39 cellular contexts compared by ENCODE assay signal in genomic region chr4:140483445-140483844, GRCh38. TPM values are rescaled to one million over a fixed set of nuclear protein-coding genes. Genes with fewer than 3 reads are reported as not detected.
"Had no signal": no experiment of that assay in that cellular context is flagged by ENCODE, and none has a peak within 500 bp of the region (broad histone marks: within the 10 kb centered on the region; RNA-seq: fewer than 3 reads in every experiment).

No MANE protein-coding gene starts in this region.

- H3K36me3 ChIP-seq: MG63 had no signal

- H3K4me3 ChIP-seq: MG63 had no signal

- H3K27me3 ChIP-seq: MG63 had no signal

- DNase-seq: Kasumi-1, MG63, MM.1S, MV-4-11, NCI-H1048, NCI-H1092, NCI-H1092 treated with DMSO at 0.1 percent for 48 hours, NCI-H1105, NCI-H1105 treated with DMSO at 0.1 percent for 48 hours, NCI-H1417, NCI-H1417 treated with DMSO at 0.1 percent for 48 hours, NCI-H1436, NCI-H1436 treated with DMSO at 0.1 percent for 48 hours, NCI-H146, NCI-H1694, NCI-H1694 treated with DMSO at 0.1 percent for 48 hours, NCI-H187, NCI-H187 treated with DMSO at 0.1 percent for 48 hours, NCI-H1930, NCI-H2029, NCI-H2029 treated with DMSO at 0.1 percent for 48 hours, NCI-H2081, NCI-H2081 treated with DMSO at 0.1 percent for 48 hours, NCI-H2107, NCI-H2171, NCI-H2171 treated with DMSO at 0.1 percent for 48 hours, NCI-H2227 treated with DMSO at 0.1 percent for 48 hours, NCI-H226, NCI-H345, NCI-H446, NCI-H446 treated with DMSO at 0.1 percent for 48 hours, NCI-H510A, NCI-H510A treated with DMSO at 0.1 percent for 48 hours, NCI-H524, NCI-H524 treated with DMSO at 0.1 percent for 48 hours had no signal

- H3K9me3 ChIP-seq: MG63 had no signal

RNA-seq across cellular contexts. Expression of gene MGAT4D, which starts 14.6 kb away (rescaled TPM):
- total RNA-seq: LHCN-M2, M059J, MCF 10A, NCI-H460 had no signal

RNA-seq across cellular contexts. Expression of gene CLGN, which starts 56.0 kb away (rescaled TPM):
- total RNA-seq: LHCN-M2 had no signal
